8 cellular contexts compared by ENCODE assay signal in genomic region chr17:8123695-8124349, GRCh38. TPM values are rescaled to one million over a fixed set of nuclear protein-coding genes. Genes with fewer than 3 reads are reported as not detected.
DNase-seq lines count a peak whose midpoint lies in the region; ATAC-seq and TF ChIP-seq lines count a peak whose summit lies in the region.

Gene HES7 (minus strand): TSS chr17:8124106. CDS start chr17:8124084, 22 bp downstream.

- peaks cover 89% of the 10 kb centered on the region for H3K27me3 Mint-ChIP-seq in GM23338 (ENCODE audit: insufficient read depth, low read depth, poor library complexity)
- peaks cover 44% of the 10 kb centered on the region for H3K27me3 Mint-ChIP-seq in activated CD8-positive, alpha-beta T cell treated with anti-CD3 and anti-CD28 coated beads, Interleukin-2, amount 10 ng/mL, durations not matched to agents 7 days and 5 days (ENCODE audit: low read depth)

- peak within 1 kb of the TSS; percentile 67; the same call in 1 of the 2 replicates for H2AFZ ChIP-seq in GM23338

- H3K4me3 ChIP-seq in AG04450 (ENCODE audit: low read depth, low read length) (peak within 1 kb of the TSS; percentile 69), GM23338 (peak within 1 kb of the TSS; percentile 66), tibial artery (peak within 1 kb of the TSS; percentile 51 to 70)

- peak; percentile 0 for ATAC-seq in GM23338
- ATAC-seq in activated CD8-positive, alpha-beta T cell treated with anti-CD3 and anti-CD28 coated beads, Interleukin-2, amount 10 ng/mL, durations not matched to agents 7 days and 5 days = no peak
- ATAC-seq in GM19397 (IDR thresholded peaks at IDR 0.05; ENCODE audit: unreplicated experiment) = no peak
- ATAC-seq in GM19023 (IDR thresholded peaks at IDR 0.05; ENCODE audit: unreplicated experiment) = no peak

- H3K4me2 ChIP-seq in GM23338 = peak within 1 kb of the TSS; percentile 94

- intact Hi-C loops in tibial artery (cut with DNase I; ENCODE audit: low total_unique reads) = loop anchor here (5.0 kb wide), 1 partner anchor 38 kb away; the partner anchor contains the start of gene VAMP2

- H3K36me3 ChIP-seq in GM23338 (ENCODE audit: insufficient read depth) = no peaks in the 10 kb centered on the region
- H3K36me3 ChIP-seq in tibial artery = no peaks in the 10 kb centered on the region

- CTCF ChIA-PET in AG04450 (lab: Charles Lee) = interaction anchor here (0.6 to 1.7 kb wide), 3 partner anchors 34 to 99 kb away, joined by 3 to 9 read pairs (median 3); no protein-coding TSS in a partner anchor
- CTCF ChIA-PET in activated CD8-positive, alpha-beta T cell treated with anti-CD3 and anti-CD28 coated beads, Interleukin-2, amount 10 ng/mL, durations not matched to agents 7 days and 5 days (lab: Charles Lee) = interaction anchor here (0.9 to 4.3 kb wide), 13 partner anchors 14 to 171 kb away, joined by 3 to 32 read pairs (median 4); partner anchors contain the start of gene SLC25A35

- POLR2A ChIA-PET in AG04450 (lab: Yijun Ruan, JAX) = no interaction called here
- POLR2A ChIA-PET in activated CD8-positive, alpha-beta T cell treated with anti-CD3 and anti-CD28 coated beads, Interleukin-2, amount 10 ng/mL, durations not matched to agents 7 days and 5 days (lab: Charles Lee) = interaction anchor here (0.8 to 4.3 kb wide), 7 partner anchors 14 to 124 kb away, joined by 3 to 52 read pairs (median 4); partner anchors contain the start of genes BORCS6 and CTC1

- no peak within 1 kb of the TSS for H3K27ac Mint-ChIP-seq in GM23338
- H3K27ac Mint-ChIP-seq in activated CD8-positive, alpha-beta T cell treated with anti-CD3 and anti-CD28 coated beads, Interleukin-2, amount 10 ng/mL, durations not matched to agents 7 days and 5 days = peak within 1 kb of the TSS; percentile 75

- H3K4me3 Mint-ChIP-seq in GM23338 = peak within 1 kb of the TSS; percentile 83
- peak within 1 kb of the TSS; percentile 88 for H3K4me3 Mint-ChIP-seq in activated CD8-positive, alpha-beta T cell treated with anti-CD3 and anti-CD28 coated beads, Interleukin-2, amount 10 ng/mL, durations not matched to agents 7 days and 5 days

- no peaks in the 10 kb centered on the region for H3K79me2 ChIP-seq in GM23338 (replicated peaks; ENCODE audit: insufficient read depth)

- H3K27ac ChIP-seq in AG04450 (ENCODE audit: low read depth, low read length) = no peak within 1 kb of the TSS
- H3K27ac ChIP-seq in GM23338 (ENCODE audit: low read depth) = no peak within 1 kb of the TSS
- peak within 1 kb of the TSS; percentile 23 to 40 for H3K27ac ChIP-seq in tibial artery

- peaks cover 6% of the 10 kb centered on the region for H3K27me3 ChIP-seq in AG04450 (ENCODE audit: control insufficient read depth, insufficient read depth, low read length)
- peaks cover 69% of the 10 kb centered on the region for H3K27me3 ChIP-seq in GM23338 (ENCODE audit: insufficient read depth)
- peaks cover 0 to 4% of the 10 kb centered on the region in 2 donors for H3K27me3 ChIP-seq in tibial artery

- H3K4me1 ChIP-seq in GM23338 (ENCODE audit: insufficient read depth) (peaks cover 26% of the 10 kb centered on the region), tibial artery (peaks cover 0 to 75% (median 63%) of the 10 kb centered on the region in 4 donors)

- no peaks in the 10 kb centered on the region for H3K9me2 ChIP-seq in GM23338 (ENCODE audit: insufficient read depth)

- H3K9me3 ChIP-seq in AG04450 (ENCODE audit: control insufficient read depth, insufficient read depth, low read length) = no peaks in the 10 kb centered on the region; the same call in 1 of the 2 replicates
- no peaks in the 10 kb centered on the region for H3K9me3 ChIP-seq in tibial artery

- peaks cover 12% of the 10 kb centered on the region for H3K36me3 Mint-ChIP-seq in GM23338 (ENCODE audit: low read depth)
- peaks cover 6% of the 10 kb centered on the region for H3K36me3 Mint-ChIP-seq in activated CD8-positive, alpha-beta T cell treated with anti-CD3 and anti-CD28 coated beads, Interleukin-2, amount 10 ng/mL, durations not matched to agents 7 days and 5 days (ENCODE audit: low read depth)

- TF ChIP-seq CTCF in AG04450 (IDR thresholded peaks at IDR 0.05; ENCODE audit: low read depth, low read length) = no peak
- no peak for TF ChIP-seq CTCF in GM23338 (conservative IDR thresholded peaks at IDR 0.05; ENCODE audit: low read depth in 2 of 2)
- no peak for TF ChIP-seq CTCF in tibial artery (IDR thresholded peaks at IDR 0.05)

- H3F3A ChIP-seq in GM23338 (replicated peaks; ENCODE audit: low read depth) = peaks cover 18% of the 10 kb centered on the region

- H3K9me3 Mint-ChIP-seq in GM23338 = peaks cover 24% of the 10 kb centered on the region
- H3K9me3 Mint-ChIP-seq in activated CD8-positive, alpha-beta T cell treated with anti-CD3 and anti-CD28 coated beads, Interleukin-2, amount 10 ng/mL, durations not matched to agents 7 days and 5 days (ENCODE audit: insufficient read depth) = no peaks in the 10 kb centered on the region

- H4K20me1 ChIP-seq in GM23338 (replicated peaks; ENCODE audit: insufficient read depth) = peaks cover 6% of the 10 kb centered on the region; the same call in 1 of the 2 replicates

- H3K4me1 Mint-ChIP-seq in GM23338 = peaks cover 32% of the 10 kb centered on the region
- peaks cover 68% of the 10 kb centered on the region for H3K4me1 Mint-ChIP-seq in activated CD8-positive, alpha-beta T cell treated with anti-CD3 and anti-CD28 coated beads, Interleukin-2, amount 10 ng/mL, durations not matched to agents 7 days and 5 days (ENCODE audit: low read depth)

- DNase-seq in AG04450 (ENCODE audit: low read depth, low spot score) (no peak), GM23338 (ENCODE audit: low spot score) (peak; percentile 92), islet precursor cell (peak; percentile 68), tibial artery (no peak)
- no peak for DNase-seq in activated CD8-positive, alpha-beta T cell treated with anti-CD3 and anti-CD28 coated beads, Interleukin-2, amount 10 ng/mL, durations not matched to agents 7 days and 5 days
- no peak for DNase-seq in effector CD8-positive, alpha-beta T cell (lab: John Stamatoyannopoulos, UW)

TF ChIP-seq in GM23338, 12 proteins besides CTCF, POLR2A, EP300 and RAD21:
- TF ChIP-seq CREB1 (CRISPR knock-in tag; IDR thresholded peaks at IDR 0.05; ENCODE audit: low read depth) (no peak), EZH2 (IDR thresholded peaks at IDR 0.05; ENCODE audit: low read depth, unreplicated experiment) (peak; percentile 19)

RNA-seq across cellular contexts. Expression of gene HES7, which starts in this region (rescaled TPM):
- polyA plus RNA-seq in AG04450 (2011; rRNA removed) = not detected in 2 replicates
- polyA minus RNA-seq in AG04450 (2011; rRNA and poly(A)+ RNA removed) = not detected in 2 replicates
- total RNA-seq in GM23338 (2014; rRNA removed; shearing (Covaris generic)) = 0.14 TPM in 1 of 2 replicates, not detected in the other
- polyA plus RNA-seq in GM23338 (2016; fragmentation: Nextera tagmentation; extraction: Ambion mirVana) = 0.24 TPM in 1 of 2 replicates, not detected in the other
- total RNA-seq in activated CD8-positive, alpha-beta T cell treated with anti-CD3 and anti-CD28 coated beads, Interleukin-2, amount 10 ng/mL, durations not matched to agents 7 days and 5 days = under 1 TPM in 1 of 2 experiments, not detected in 1; 0.29 TPM

Comparison
In these comparisons a context has a peak if more than half of its experiments do, and no peak if none do; other contexts are left out.
1. Peak in DNase-seq, ATAC-seq, H3K4me3 ChIP-seq and H3K4me2 ChIP-seq in GM23338; RNA of the gene not detected or under 1 TPM.
2. H3K27ac ChIP-seq: peak in tibial artery (2 of 2); none in AG04450 (single experiment) and GM23338 (single experiment).
3. Peak in every context shown above with its lines, with median percentiles within 50 percentile points of each other: H3K4me3 ChIP-seq.